12 cellular contexts compared by ENCODE assay signal in the genomic region with DNA sequence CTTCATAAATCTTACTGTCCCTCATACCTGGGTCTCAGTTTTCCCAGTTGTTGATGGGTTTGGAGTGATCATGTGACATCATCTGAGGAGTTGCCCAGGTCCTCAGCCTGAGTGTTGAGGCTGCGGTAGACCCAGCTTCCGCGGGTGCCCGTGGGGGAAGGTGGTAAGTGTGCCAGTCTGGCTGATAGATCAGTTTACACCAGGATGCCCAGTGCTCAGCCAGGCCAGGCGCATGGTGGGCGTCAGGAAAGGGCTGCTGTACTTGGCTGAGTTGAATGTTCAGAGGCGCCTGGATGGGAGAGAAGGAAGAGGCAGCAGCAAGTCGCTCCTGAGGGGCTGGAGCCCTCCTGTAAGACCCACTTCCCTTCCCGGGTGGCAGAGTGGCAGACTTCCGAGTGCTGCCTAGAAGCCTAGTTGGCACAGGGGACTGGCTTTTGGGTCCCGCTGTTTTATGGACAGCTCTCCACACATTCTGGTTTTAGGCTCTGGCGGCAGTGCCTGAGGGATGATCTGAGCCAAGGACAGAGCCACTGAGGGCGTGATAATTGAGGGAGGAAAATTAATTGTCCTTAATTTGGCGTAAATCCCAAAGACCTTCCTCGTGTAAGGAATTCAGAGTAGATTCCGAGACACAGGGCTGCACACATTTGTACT. TPM values are rescaled to one million over a fixed set of nuclear protein-coding genes. Genes with fewer than 3 reads are reported as not detected.
DNase-seq lines count a peak whose midpoint lies in the region; ATAC-seq and TF ChIP-seq lines count a peak whose summit lies in the region.
"Had no signal": no experiment of that assay in that cellular context is flagged by ENCODE, and none has a peak within 500 bp of the region (broad histone marks: within the 10 kb centered on the region; RNA-seq: fewer than 3 reads in every experiment).

No MANE protein-coding gene starts in this region.

- H3K27me3 Mint-ChIP-seq in T-helper 2 cell treated with Interferon-gamma antibody and Interleukin-4, amounts not matched to agents 5 μg/mL and 100 μg/mL, for 36 hours (ENCODE audit: low read depth): peaks cover 3% of the 10 kb centered on the region
- H3K27me3 Mint-ChIP-seq in activated CD8-positive, alpha-beta T cell treated with anti-CD3 and anti-CD28 coated beads for 36 hours: peaks cover 12% of the 10 kb centered on the region

- H3K9me3 Mint-ChIP-seq in T-helper 2 cell treated with Interferon-gamma antibody and Interleukin-4, amounts not matched to agents 5 μg/mL and 100 μg/mL, for 36 hours: no peaks in the 10 kb centered on the region
- H3K9me3 Mint-ChIP-seq in activated CD8-positive, alpha-beta T cell treated with anti-CD3 and anti-CD28 coated beads for 36 hours: no peaks in the 10 kb centered on the region

- H3K36me3 ChIP-seq in iPS-18a (ENCODE audit: control insufficient read depth, low read depth, low read length) (peaks cover 15% of the 10 kb centered on the region), stomach smooth muscle (ENCODE audit: control insufficient read depth in 2 of 2, insufficient read depth in 2 of 2, low read length in 2 of 2) (peaks cover 0 to 7% of the 10 kb centered on the region in 2 donors)
- H3K36me3 ChIP-seq: ovary had no signal

- peaks cover 8% of the 10 kb centered on the region for H3K4me1 Mint-ChIP-seq in T-helper 2 cell treated with Interferon-gamma antibody and Interleukin-4, amounts not matched to agents 5 μg/mL and 100 μg/mL, for 36 hours (ENCODE audit: low read depth)
- H3K4me1 Mint-ChIP-seq in activated CD8-positive, alpha-beta T cell treated with anti-CD3 and anti-CD28 coated beads for 36 hours (ENCODE audit: low read depth): peaks cover 12% of the 10 kb centered on the region

- ATAC-seq in activated CD8-positive, alpha-beta T cell treated with anti-CD3 and anti-CD28 coated beads for 36 hours: no peak

- H3K36me3 Mint-ChIP-seq in T-helper 2 cell treated with Interferon-gamma antibody and Interleukin-4, amounts not matched to agents 5 μg/mL and 100 μg/mL, for 36 hours (ENCODE audit: low read depth): no peaks in the 10 kb centered on the region
- H3K36me3 Mint-ChIP-seq in activated CD8-positive, alpha-beta T cell treated with anti-CD3 and anti-CD28 coated beads for 36 hours (ENCODE audit: low read depth): no peaks in the 10 kb centered on the region

- H3K4me3 Mint-ChIP-seq in T-helper 2 cell treated with Interferon-gamma antibody and Interleukin-4, amounts not matched to agents 5 μg/mL and 100 μg/mL, for 36 hours: peak overlapping the region; percentile 74
- H3K4me3 Mint-ChIP-seq in activated CD8-positive, alpha-beta T cell treated with anti-CD3 and anti-CD28 coated beads for 36 hours: peak overlapping the region; percentile 65

- H3K4me1 ChIP-seq in iPS-18a (ENCODE audit: control insufficient read depth, low read depth, low read length) (peaks cover 16% of the 10 kb centered on the region), stomach smooth muscle (ENCODE audit: control insufficient read depth, insufficient read depth, low read length) (peaks cover 29% of the 10 kb centered on the region)

- H3K27me3 ChIP-seq in iPS-18a (ENCODE audit: control insufficient read depth, insufficient read depth, low read length) (no peaks in the 10 kb centered on the region), stomach smooth muscle (ENCODE audit: control insufficient read depth in 1 of 2, insufficient read depth in 2 of 2, low read length in 2 of 2) (no peaks in the 10 kb centered on the region)
- H3K27me3 ChIP-seq: ovary had no signal

- H3K4me3 ChIP-seq in iPS-18a (ENCODE audit: low read length) (peak overlapping the region; percentile 41), stomach smooth muscle (ENCODE audit: low read length in 2 of 2) (peak overlapping the region; percentile 73 to 78)

- POLR2A ChIA-PET in activated CD8-positive, alpha-beta T cell treated with anti-CD3 and anti-CD28 coated beads for 36 hours (lab: Charles Lee): interaction anchor here (0.9 kb wide), 1 partner anchor 16 kb away, joined by 4 read pairs; no protein-coding TSS in a partner anchor

- no peak overlapping the region for H3K27ac Mint-ChIP-seq in T-helper 2 cell treated with Interferon-gamma antibody and Interleukin-4, amounts not matched to agents 5 μg/mL and 100 μg/mL, for 36 hours
- no peak overlapping the region for H3K27ac Mint-ChIP-seq in activated CD8-positive, alpha-beta T cell treated with anti-CD3 and anti-CD28 coated beads for 36 hours

- intact Hi-C loops in activated CD8-positive, alpha-beta T cell treated with anti-CD3 and anti-CD28 coated beads for 36 hours (cut with micrococcal nuclease): no loop called here

- H3K9me3 ChIP-seq in iPS-18a (ENCODE audit: control insufficient read depth, low read depth, low read length) (no peaks in the 10 kb centered on the region), stomach smooth muscle (ENCODE audit: control insufficient read depth in 2 of 2, low read length in 2 of 2) (no peaks in the 10 kb centered on the region)
- H3K9me3 ChIP-seq: ovary had no signal

- CTCF ChIA-PET in activated CD8-positive, alpha-beta T cell treated with anti-CD3 and anti-CD28 coated beads for 36 hours (lab: Charles Lee): no interaction called here

- no peak overlapping the region for H3K9ac ChIP-seq in iPS-18a (ENCODE audit: low read length)
- no peak overlapping the region for H3K9ac ChIP-seq in stomach smooth muscle (ENCODE audit: low read length in 2 of 2)

- DNase-seq in T-helper 2 cell treated with Interferon-gamma antibody and Interleukin-4, amounts not matched to agents 5 μg/mL and 100 μg/mL, for 36 hours (ENCODE audit: low spot score): no peak
- DNase-seq in T-helper 2 cell (no peak), NCI-H2196 treated with DMSO at 0.1 percent for 48 hours (lab: John Stamatoyannopoulos, UW; ENCODE audit: unreplicated experiment) (no peak), NOMO-1 (lab: John Stamatoyannopoulos, UW; ENCODE audit: unreplicated experiment in 2 of 2) (no peak), OCI-M1 (lab: John Stamatoyannopoulos, UW) (no peak)
- DNase-seq in activated CD8-positive, alpha-beta T cell treated with anti-CD3 and anti-CD28 coated beads for 36 hours: no peak
- DNase-seq: ACHN, NCI-H446 had no signal

- no peak for TF ChIP-seq CTCF in activated CD8-positive, alpha-beta T cell treated with anti-CD3 and anti-CD28 coated beads for 36 hours (IDR thresholded peaks at IDR 0.05)

- H3K27ac ChIP-seq in iPS-18a (ENCODE audit: low read length) (no peak overlapping the region), stomach smooth muscle (ENCODE audit: low read length) (no peak overlapping the region)
- H3K27ac ChIP-seq: epithelial cell of prostate, ovary had no signal

RNA-seq across cellular contexts. Expression of gene PTPRF, which starts 35.8 kb away (rescaled TPM):
- total RNA-seq in activated CD8-positive, alpha-beta T cell treated with anti-CD3 and anti-CD28 coated beads for 36 hours: 1 to 10 TPM; 3.8 to 4.5 TPM
